ENCODE assay signal across 20 cellular contexts in the genomic region with DNA sequence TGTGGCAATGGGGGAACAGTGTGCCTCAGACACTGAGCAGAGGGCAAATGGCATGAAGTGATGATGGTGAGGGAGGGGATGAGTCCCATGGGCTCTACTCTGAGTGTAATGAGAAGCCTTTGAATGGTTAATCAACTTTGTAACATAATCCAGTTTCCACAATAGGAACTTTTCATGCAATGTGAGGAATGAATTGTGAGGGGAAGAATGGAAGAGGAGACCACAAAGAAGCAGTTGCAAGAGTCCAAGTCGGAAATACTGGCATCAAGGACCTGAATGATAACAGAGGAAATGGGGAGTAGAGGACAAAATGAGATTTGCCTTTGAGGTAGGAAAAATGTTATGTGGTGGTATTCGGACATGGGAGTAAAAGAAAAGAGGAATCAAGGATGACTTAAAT.
"Had no signal": no experiment of that assay in that cellular context is flagged by ENCODE, and none has a peak within 500 bp of the region (broad histone marks: within the 10 kb centered on the region; RNA-seq: fewer than 3 reads in every experiment).

No MANE protein-coding gene starts in this region.

- H3K4me1 ChIP-seq: psoas muscle, right atrium auricular region, upper lobe of left lung had no signal

- H3K36me3 ChIP-seq: ovary, right atrium auricular region, upper lobe of left lung had no signal

- H3K27ac ChIP-seq: ovary, psoas muscle, right atrium auricular region, upper lobe of left lung had no signal

- H3K27me3 ChIP-seq: ovary, right atrium auricular region, upper lobe of left lung had no signal

- H3K4me3 ChIP-seq: ovary, psoas muscle, right atrium auricular region, upper lobe of left lung had no signal

- DNase-seq: activated CD4-positive, alpha-beta memory T cell treated with anti-CD3 and anti-CD28 coated beads for 36 hours; activated CD4-positive, alpha-beta T cell treated with anti-CD3 and anti-CD28 coated beads for 4 hours; activated effector memory CD4-positive, alpha-beta T cell treated with Interleukin-2 at 50 U/mL for 16 hours; activated naive CD4-positive, alpha-beta T cell treated with anti-CD3 and anti-CD28 coated beads for 36 hours; activated naive CD8-positive, alpha-beta T cell treated with anti-CD3 and anti-CD28 coated beads, Interleukin-2, amount 10 ng/mL, durations not matched to agents 7 days and 5 days; activated T-cell treated with anti-CD3 and anti-CD28 coated beads, Interleukin-2, amount 50 U/mL, for 48 hours; amygdala; caudate nucleus; dermis blood vessel endothelial cell; effector CD8-positive, alpha-beta T cell; erythroblast; hippocampal formation; left ventricle myocardium superior; ovary; psoas muscle; stimulated activated CD4-positive, alpha-beta T cell treated with anti-CD3 and anti-CD28 coated beads, Interleukin-4, amount 100 ng/mL, for 24 hours; stimulated activated naive CD4-positive, alpha-beta T cell treated with Interleukin-2 at 50 U/mL for 16 hours; T-helper 1 cell; upper lobe of left lung had no signal

- H3K9me3 ChIP-seq: ovary, psoas muscle, right atrium auricular region, upper lobe of left lung had no signal

- ATAC-seq: left ventricle myocardium superior, psoas muscle had no signal
